Comparison of ENCODE assay signal across 23 cellular contexts in genomic region chr6:168258795-168259194, GRCh38.
"Had no signal": no experiment of that assay in that cellular context is flagged by ENCODE, and none has a peak within 500 bp of the region (broad histone marks: within the 10 kb centered on the region; RNA-seq: fewer than 3 reads in every experiment).

No MANE protein-coding gene starts in this region.

- H3K4me1 Mint-ChIP-seq: stimulated activated effector memory CD8-positive, alpha-beta T cell treated with anti-CD3 and anti-CD28 coated beads, Interleukin-12 subunit alpha, Interleukin-12 subunit beta, amount 100 ng/mL, for 72 hours; stimulated activated memory B cell treated with anti-CD40 and anti-IgM and Interleukin-4, amounts not matched to agents 10 μg/mL and 1 μg/mL and 100 μg/mL, for 72 hours; stimulated activated naive B cell treated with anti-CD40 and anti-IgM and Interleukin-4, amounts not matched to agents 10 μg/mL and 1 μg/mL and 100 μg/mL, for 72 hours; stimulated activated naive CD8-positive, alpha-beta T cell treated with anti-CD3 and anti-CD28 coated beads, Interleukin-15, amount 100 ng/mL, for 72 hours had no signal

- H3K4me3 Mint-ChIP-seq: stimulated activated effector memory CD8-positive, alpha-beta T cell treated with anti-CD3 and anti-CD28 coated beads, Interleukin-12 subunit alpha, Interleukin-12 subunit beta, amount 100 ng/mL, for 72 hours; stimulated activated memory B cell treated with anti-CD40 and anti-IgM and Interleukin-4, amounts not matched to agents 10 μg/mL and 1 μg/mL and 100 μg/mL, for 72 hours; stimulated activated naive B cell treated with anti-CD40 and anti-IgM and Interleukin-4, amounts not matched to agents 10 μg/mL and 1 μg/mL and 100 μg/mL, for 72 hours; stimulated activated naive CD8-positive, alpha-beta T cell treated with anti-CD3 and anti-CD28 coated beads, Interleukin-15, amount 100 ng/mL, for 72 hours; stimulated activated naive CD8-positive, alpha-beta T cell treated with anti-CD3 and anti-CD28 coated beads, Interleukin-15, Interleukin-2, amounts not matched to agents 100 ng/mL and 50 ng/mL, for 24 hours; type B pancreatic cell had no signal

- ATAC-seq: stimulated activated effector memory CD8-positive, alpha-beta T cell treated with anti-CD3 and anti-CD28 coated beads, Interleukin-12 subunit alpha, Interleukin-12 subunit beta, amount 100 ng/mL, for 72 hours; stimulated activated memory B cell treated with anti-CD40 and anti-IgM and Interleukin-4, amounts not matched to agents 10 μg/mL and 1 μg/mL and 100 μg/mL, for 72 hours; stimulated activated naive B cell treated with anti-CD40 and anti-IgM and Interleukin-4, amounts not matched to agents 10 μg/mL and 1 μg/mL and 100 μg/mL, for 72 hours; stimulated activated naive CD8-positive, alpha-beta T cell treated with anti-CD3 and anti-CD28 coated beads, Interleukin-15, amount 100 ng/mL, for 72 hours; stimulated activated naive CD8-positive, alpha-beta T cell treated with anti-CD3 and anti-CD28 coated beads, Interleukin-15, Interleukin-2, amounts not matched to agents 100 U/mL and 50 U/mL, for 24 hours; upper lobe of right lung had no signal

- H3K27ac Mint-ChIP-seq: stimulated activated effector memory CD8-positive, alpha-beta T cell treated with anti-CD3 and anti-CD28 coated beads, Interleukin-12 subunit alpha, Interleukin-12 subunit beta, amount 100 ng/mL, for 72 hours; stimulated activated memory B cell treated with anti-CD40 and anti-IgM and Interleukin-4, amounts not matched to agents 10 μg/mL and 1 μg/mL and 100 μg/mL, for 72 hours; stimulated activated naive B cell treated with anti-CD40 and anti-IgM and Interleukin-4, amounts not matched to agents 10 μg/mL and 1 μg/mL and 100 μg/mL, for 72 hours; stimulated activated naive CD8-positive, alpha-beta T cell treated with anti-CD3 and anti-CD28 coated beads, Interleukin-15, amount 100 ng/mL, for 72 hours; stimulated activated naive CD8-positive, alpha-beta T cell treated with anti-CD3 and anti-CD28 coated beads, Interleukin-15, Interleukin-2, amounts not matched to agents 100 ng/mL and 50 ng/mL, for 24 hours; type B pancreatic cell had no signal

- H3K36me3 Mint-ChIP-seq: stimulated activated effector memory CD8-positive, alpha-beta T cell treated with anti-CD3 and anti-CD28 coated beads, Interleukin-12 subunit alpha, Interleukin-12 subunit beta, amount 100 ng/mL, for 72 hours; stimulated activated memory B cell treated with anti-CD40 and anti-IgM and Interleukin-4, amounts not matched to agents 10 μg/mL and 1 μg/mL and 100 μg/mL, for 72 hours; stimulated activated naive B cell treated with anti-CD40 and anti-IgM and Interleukin-4, amounts not matched to agents 10 μg/mL and 1 μg/mL and 100 μg/mL, for 72 hours; type B pancreatic cell had no signal

- DNase-seq: stimulated activated CD4-positive, alpha-beta T cell treated with anti-CD3 and anti-CD28 coated beads, Interleukin-2, amount 100 ng/mL, for 48 hours; stimulated activated CD4-positive, alpha-beta T cell treated with anti-CD3 and anti-CD28 coated beads, Interleukin-4, amount 100 ng/mL, for 1 hour; stimulated activated CD4-positive, alpha-beta T cell treated with anti-CD3 and anti-CD28 coated beads, Interleukin-4, amount 100 ng/mL, for 24 hours; stimulated activated CD4-positive, alpha-beta T cell treated with anti-CD3 and anti-CD28 coated beads, Interleukin-4, amount 100 ng/mL, for 4 hours; stimulated activated CD8-positive, alpha-beta memory T cell treated with anti-CD3 and anti-CD28 coated beads, Interleukin-4, amount 100 ng/mL, for 48 hours; stimulated activated naive B cell treated with anti-CD40 and anti-IgM and Interleukin-4, amounts not matched to agents 10 μg/mL and 1 μg/mL and 100 μg/mL, for 72 hours; stimulated activated naive CD4-positive, alpha-beta T cell; stimulated activated naive CD4-positive, alpha-beta T cell treated with Interleukin-2 at 50 U/mL for 16 hours; stimulated activated naive CD8-positive, alpha-beta T cell treated with anti-CD3 and anti-CD28 coated beads, Interleukin-15, amount 100 ng/mL, for 72 hours; stimulated activated naive CD8-positive, alpha-beta T cell treated with anti-CD3 and anti-CD28 coated beads, Interleukin-15, Interleukin-2, amounts not matched to agents 100 U/mL and 50 U/mL, for 24 hours; substantia nigra; testis; thyroid gland; tibial artery; transverse colon; trophoblast cell; upper lobe of left lung; upper lobe of right lung; uterus had no signal

- H3K27me3 Mint-ChIP-seq: stimulated activated naive B cell treated with anti-CD40 and anti-IgM and Interleukin-4, amounts not matched to agents 10 μg/mL and 1 μg/mL and 100 μg/mL, for 72 hours; stimulated activated naive CD8-positive, alpha-beta T cell treated with anti-CD3 and anti-CD28 coated beads, Interleukin-15, Interleukin-2, amounts not matched to agents 100 ng/mL and 50 ng/mL, for 24 hours had no signal
